In genomic region chr1:70674981-70675685, GRCh38 we compare ENCODE assay signal across 1 cellular context.
A peak's percentile ranks its signal among the peaks of the same experiment; 100 is the strongest.
TF ChIP-seq lines count a peak whose summit lies in the region.

No MANE protein-coding gene starts in this region.

TF ChIP-seq in K562, 482 proteins besides CTCF, POLR2A, EP300 and RAD21 (continued from another document and continues in another):
- TF ChIP-seq NONO (IDR thresholded peaks at IDR 0.05; ENCODE audit: low read depth in 2 of 2, low read length in 1 of 2), result 0 out of 4 replicates have a peak, but pooled peaks of 1 of the 2 experiments have one; percentile 54
- TF ChIP-seq ZNF551 (CRISPR knock-in tag; IDR thresholded peaks at IDR 0.05), result no peak
- no peak for TF ChIP-seq CREB5 (CRISPR knock-in tag; IDR thresholded peaks at IDR 0.05)
- peak in 1 of 2 experiments; percentile 70; a peak in 1 of 4 replicates for TF ChIP-seq TBL1XR1 (IDR thresholded peaks at IDR 0.05; ENCODE audit: low read length in 2 of 2)
- peak; percentile 74 for TF ChIP-seq FOXM1 (IDR thresholded peaks at IDR 0.05; ENCODE audit: low read depth)
- TF ChIP-seq FOXM1 (CRISPR knock-in tag; IDR thresholded peaks at IDR 0.05; ENCODE audit: low read depth), result no peak
- TF ChIP-seq NFIX (CRISPR knock-in tag; IDR thresholded peaks at IDR 0.05; ENCODE audit: low read depth), result no peak
- TF ChIP-seq MED1 (CRISPR knock-in tag; IDR thresholded peaks at IDR 0.05; ENCODE audit: borderline replicate concordance), result no peak
- TF ChIP-seq NFRKB (IDR thresholded peaks at IDR 0.05; ENCODE audit: low read depth), result no peak
- TF ChIP-seq HNRNPK (IDR thresholded peaks at IDR 0.05; ENCODE audit: low read depth, low read length, poor library complexity, severe bottlenecking), result no peak
- TF ChIP-seq ARID3A (IDR thresholded peaks at IDR 0.05; ENCODE audit: borderline replicate concordance, low read depth, low read length), result peak; percentile 83; the same call in 1 of the 2 replicates
- no peak for TF ChIP-seq STAT6 (CRISPR knock-in tag; IDR thresholded peaks at IDR 0.05)
- no peak for TF ChIP-seq ZFP1 (CRISPR knock-in tag; IDR thresholded peaks at IDR 0.05)
- TF ChIP-seq ZBTB49 (CRISPR knock-in tag; IDR thresholded peaks at IDR 0.05; ENCODE audit: borderline replicate concordance), result no peak
- TF ChIP-seq DPF2 (IDR thresholded peaks at IDR 0.05), result peak; percentile 78
- peak; percentile 40; the same call in 1 of the 2 replicates for TF ChIP-seq ESRRA (IDR thresholded peaks at IDR 0.05; ENCODE audit: borderline replicate concordance, low read depth)
- TF ChIP-seq SRSF9 (IDR thresholded peaks at IDR 0.05; ENCODE audit: borderline replicate concordance, low read depth, low read length), result no peak
- TF ChIP-seq TCF7L2 (IDR thresholded peaks at IDR 0.05; ENCODE audit: low read depth, low read length), result no peak
- 0 out of 4 replicates have a peak, but pooled peaks of 1 of the 2 experiments have one; percentile 26 for TF ChIP-seq ZMIZ1 (IDR thresholded peaks at IDR 0.05; ENCODE audit: low read depth in 2 of 2, low read length in 2 of 2)
- TF ChIP-seq MTA3 (IDR thresholded peaks at IDR 0.05; ENCODE audit: borderline replicate concordance), result peak; percentile 59; the same call in 1 of the 2 replicates
- no peak for TF ChIP-seq TFE3 (CRISPR knock-in tag; IDR thresholded peaks at IDR 0.05)
- no peak for TF ChIP-seq MXI1 (IDR thresholded peaks at IDR 0.05; ENCODE audit: low read depth, low read length)
- TF ChIP-seq FOXA3 (CRISPR knock-in tag; conservative IDR thresholded peaks at IDR 0.05 in 1 of 2, IDR thresholded peaks at IDR 0.05 in 1 of 2), result no peak
- TF ChIP-seq CREBBP (IDR thresholded peaks at IDR 0.05; ENCODE audit: low read depth, low read length), result no peak
- no peak for TF ChIP-seq ZNF146 (CRISPR knock-in tag; IDR thresholded peaks at IDR 0.05; ENCODE audit: unreplicated experiment)
- no peak for TF ChIP-seq ZC3H11A (IDR thresholded peaks at IDR 0.05; ENCODE audit: low read depth, low read length)
- TF ChIP-seq CAMTA2 (CRISPR knock-in tag; conservative IDR thresholded peaks at IDR 0.05), result no peak
- no peak for TF ChIP-seq ELK1 (CRISPR knock-in tag; IDR thresholded peaks at IDR 0.05)
- no peak for TF ChIP-seq AFF1 (IDR thresholded peaks at IDR 0.05; ENCODE audit: low read depth in 1 of 2, partially characterized antibody in 2 of 2)
- TF ChIP-seq EHMT2 (IDR thresholded peaks at IDR 0.05), result no peak
- TF ChIP-seq NR2F6 (CRISPR knock-in tag; IDR thresholded peaks at IDR 0.05), result no peak
- no peak for TF ChIP-seq ATF4 (CRISPR knock-in tag; IDR thresholded peaks at IDR 0.05)
- TF ChIP-seq TFAM (CRISPR knock-in tag; conservative IDR thresholded peaks at IDR 0.05), result no peak
- TF ChIP-seq ARID1B (IDR thresholded peaks at IDR 0.05), result peak; percentile 94
- no peak for TF ChIP-seq ATF3 (IDR thresholded peaks at IDR 0.05)
- no peak for TF ChIP-seq ATF3 (CRISPR knock-in tag; conservative IDR thresholded peaks at IDR 0.05)
- TF ChIP-seq ATF7 (IDR thresholded peaks at IDR 0.05), result no peak
- TF ChIP-seq ETV6 (IDR thresholded peaks at IDR 0.05; ENCODE audit: borderline replicate concordance in 1 of 2, low read depth in 2 of 2, low read length in 1 of 2), result no peak
- TF ChIP-seq ETV6 (CRISPR knock-in tag; IDR thresholded peaks at IDR 0.05; ENCODE audit: borderline replicate concordance), result no peak
- no peak for TF ChIP-seq ZNF644 (tag; IDR thresholded peaks at IDR 0.05; ENCODE audit: low read depth)
